17 cellular contexts compared by ENCODE assay signal in the genomic region with DNA sequence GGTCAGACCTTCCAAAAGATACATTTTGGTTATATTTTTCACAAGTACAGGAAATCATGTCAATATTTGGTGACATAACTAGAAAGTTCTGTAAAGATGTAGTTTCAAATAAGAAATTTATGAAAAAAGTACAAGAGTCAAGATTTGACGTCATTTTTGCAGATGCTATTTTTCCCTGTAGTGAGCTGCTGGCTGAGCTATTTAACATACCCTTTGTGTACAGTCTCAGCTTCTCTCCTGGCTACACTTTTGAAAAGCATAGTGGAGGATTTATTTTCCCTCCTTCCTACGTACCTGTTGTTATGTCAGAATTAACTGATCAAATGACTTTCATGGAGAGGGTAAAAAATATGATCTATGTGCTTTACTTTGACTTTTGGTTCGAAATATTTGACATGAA. TPM values are rescaled to one million over a fixed set of nuclear protein-coding genes. Genes with fewer than 3 reads are reported as not detected.
DNase-seq lines count a peak whose midpoint lies in the region; ATAC-seq, FAIRE-seq and TF ChIP-seq lines count a peak whose summit lies in the region.
"Had no signal": no experiment of that assay in that cellular context is flagged by ENCODE, and none has a peak within 500 bp of the region (broad histone marks: within the 10 kb centered on the region; RNA-seq: fewer than 3 reads in every experiment).

No MANE protein-coding gene starts in this region.

- CTCF ChIA-PET in SK-N-SH (lab: Yijun Ruan, JAX) (interaction anchor here (1.1 to 1.3 kb wide), 2 partner anchors 11 to 73 kb away, joined by 3 read pairs; no protein-coding TSS in a partner anchor), GM10248 (lab: Yijun Ruan, JAX) (interaction anchor here (0.8 to 1.4 kb wide), 3 partner anchors 11 to 17 kb away, joined by 3 read pairs; no protein-coding TSS in a partner anchor)

- TF ChIP-seq CTCF in 22Rv1 (IDR thresholded peaks at IDR 0.05) (no peak), RWPE2 (IDR thresholded peaks at IDR 0.05; ENCODE audit: poor library complexity, severe bottlenecking) (no peak), kidney (IDR thresholded peaks at IDR 0.05; ENCODE audit: borderline replicate concordance, extremely low read depth, insufficient read depth) (no peak), SK-N-SH (IDR thresholded peaks at IDR 0.05) (no peak), GM10248 (IDR thresholded peaks at IDR 0.05; ENCODE audit: control extremely low read depth, extremely low read depth, low read depth, missing control alignments) (no peak)

- H2BK12ac ChIP-seq in neuronal stem cell (ENCODE audit: low read length): no peak overlapping the region

- H3K36me3 ChIP-seq in RWPE2 (ENCODE audit: low read depth) (no peaks in the 10 kb centered on the region), kidney (ENCODE audit: control insufficient read depth in 1 of 2, insufficient read depth in 2 of 2, low read length in 2 of 2) (no peaks in the 10 kb centered on the region), neuronal stem cell (replicated peaks in 1 of 2; ENCODE audit: control insufficient read depth in 2 of 2, insufficient read depth in 2 of 2, low read length in 2 of 2) (no peaks in the 10 kb centered on the region), SK-N-SH (replicated peaks in 1 of 2; ENCODE audit: control insufficient read depth in 1 of 2, insufficient read depth in 2 of 2, low read length in 1 of 2) (no peaks in the 10 kb centered on the region)
- H3K36me3 ChIP-seq: SJSA1 had no signal

- H3K9ac ChIP-seq in kidney (ENCODE audit: low read length in 2 of 2) (peak overlapping the region; percentile 4 to 43), neuronal stem cell (ENCODE audit: low read depth, low read length, poor library complexity) (no peak overlapping the region), SK-N-SH (no peak overlapping the region)

- no peak overlapping the region for H2BK15ac ChIP-seq in neuronal stem cell (ENCODE audit: low read length)

- no peak overlapping the region for H4K91ac ChIP-seq in neuronal stem cell (ENCODE audit: low read depth, low read length, poor library complexity)

- no peaks in the 10 kb centered on the region for H3K79me1 ChIP-seq in neuronal stem cell (ENCODE audit: low read depth, low read length)

- WGBS in neuronal stem cell (ENCODE audit: extremely low coverage in 2 of 2, insufficient read length in 2 of 2, insufficient replicate concordance in 1 of 2), 2 donors: no CpG with 5 or more reads among the region's 3 CpGs
- WGBS in SK-N-SH (ENCODE audit: low lambda C conversion rate): 7% methylated on average over 3 of the region's 3 CpGs

- H3K4me3 ChIP-seq in RWPE2 (ENCODE audit: severe bottlenecking) (no peak overlapping the region), kidney (ENCODE audit: low read length in 2 of 2) (peak overlapping the region; percentile 51 to 55), neuronal stem cell (ENCODE audit: low read length in 2 of 2) (no peak overlapping the region), SK-N-SH (ENCODE audit: low read depth in 2 of 2, low read length in 1 of 2) (no peak overlapping the region)
- H3K4me3 ChIP-seq: SJSA1 had no signal

- H3K18ac ChIP-seq in neuronal stem cell (ENCODE audit: low read length): no peak overlapping the region

- H4K8ac ChIP-seq in neuronal stem cell (ENCODE audit: low read depth, low read length): no peak overlapping the region

- H2BK120ac ChIP-seq in neuronal stem cell (ENCODE audit: low read depth, low read length): no peak overlapping the region

- no peaks in the 10 kb centered on the region for H3K27me3 ChIP-seq in RWPE2 (ENCODE audit: insufficient read depth, poor library complexity, severe bottlenecking)
- no peaks in the 10 kb centered on the region for H3K27me3 ChIP-seq in neuronal stem cell (ENCODE audit: control insufficient read depth in 3 of 3, insufficient read depth in 3 of 3, low read depth in 1 of 3, low read length in 3 of 3)
- peaks cover 5% of the 10 kb centered on the region; the same call in 1 of the 2 replicates for H3K27me3 ChIP-seq in SK-N-SH (ENCODE audit: insufficient read depth)
- H3K27me3 ChIP-seq: SJSA1 had no signal

- H3K23ac ChIP-seq in neuronal stem cell (ENCODE audit: low read depth, low read length, poor library complexity): no peak overlapping the region

- no peak overlapping the region for H3K14ac ChIP-seq in neuronal stem cell (ENCODE audit: low read length)

- H2AK5ac ChIP-seq in neuronal stem cell (ENCODE audit: low read depth, low read length): no peak overlapping the region

- H3K4me1 ChIP-seq in RWPE2 (ENCODE audit: insufficient read depth, poor library complexity, severe bottlenecking): peaks cover 45% of the 10 kb centered on the region
- H3K4me1 ChIP-seq in kidney (ENCODE audit: control insufficient read depth in 1 of 2, insufficient read depth in 1 of 2, low read depth in 1 of 2, low read length in 2 of 2): peaks cover 0 to 2% of the 10 kb centered on the region in 2 donors
- H3K4me1 ChIP-seq in neuronal stem cell (ENCODE audit: control insufficient read depth in 2 of 2, insufficient read depth in 1 of 2, low read depth in 1 of 2, low read length in 2 of 2): peaks cover 0 to 2% of the 10 kb centered on the region in 2 donors
- H3K4me1 ChIP-seq in SK-N-SH (ENCODE audit: control insufficient read depth in 1 of 2, insufficient read depth in 2 of 2, low read depth in 1 of 2, low read length in 1 of 2): no peaks in the 10 kb centered on the region

- intact Hi-C loops in kidney (cut with DNase I): no loop called here

- no peaks in the 10 kb centered on the region for H3K79me2 ChIP-seq in SK-N-SH (ENCODE audit: insufficient read depth)

- no peaks in the 10 kb centered on the region for H3K9me2 ChIP-seq in SK-N-SH

- no peak for TF ChIP-seq EP300 in SK-N-SH (IDR thresholded peaks at IDR 0.05; ENCODE audit: borderline replicate concordance in 1 of 2, low read depth in 1 of 2, low read length in 1 of 2)

- POLR2A ChIA-PET in SK-N-SH (lab: Yijun Ruan, JAX) (no interaction called here), GM10248 (lab: Yijun Ruan, JAX) (no interaction called here)

- no peaks in the 10 kb centered on the region for H4K20me1 ChIP-seq in SK-N-SH (ENCODE audit: insufficient read depth)

- DNase-seq in RWPE2 (ENCODE audit: low spot score) (no peak), kidney (no peak), neuronal stem cell (ENCODE audit: low spot score) (no peak), SK-N-SH (no peak), GM10248 (ENCODE audit: extremely low spot score) (no peak)
- DNase-seq in stimulated activated CD4-positive, alpha-beta T cell treated with anti-CD3 and anti-CD28 coated beads, Interleukin-4, amount 100 ng/mL, for 4 hours: no peak
- DNase-seq: CD4-positive, alpha-beta T cell; H9; NCI-H1417 treated with DMSO at 0.1 percent for 48 hours; NCI-H187 treated with DMSO at 0.1 percent for 48 hours; NCI-H226; NCI-H524 treated with DMSO at 0.1 percent for 48 hours had no signal

- H3F3A ChIP-seq in SK-N-SH (replicated peaks; ENCODE audit: insufficient read depth): peaks cover 3% of the 10 kb centered on the region

- H3K4me2 ChIP-seq in neuronal stem cell (ENCODE audit: insufficient read depth, low read length, poor library complexity, severe bottlenecking): no peak overlapping the region
- H3K4me2 ChIP-seq in SK-N-SH: no peak overlapping the region

- TF ChIP-seq RAD21 in SK-N-SH (IDR thresholded peaks at IDR 0.05; ENCODE audit: low read length): no peak

- H3K9me3 ChIP-seq in RWPE2 (ENCODE audit: severe bottlenecking) (no peaks in the 10 kb centered on the region), kidney (ENCODE audit: control insufficient read depth in 1 of 2, low read length in 2 of 2) (no peaks in the 10 kb centered on the region), neuronal stem cell (replicated peaks in 1 of 2; ENCODE audit: control insufficient read depth in 2 of 2, insufficient read depth in 1 of 2, low read depth in 1 of 2, low read length in 2 of 2) (no peaks in the 10 kb centered on the region), SK-N-SH (no peaks in the 10 kb centered on the region)
- H3K9me3 ChIP-seq: SJSA1 had no signal

- no peak for ATAC-seq in RWPE2 (ENCODE audit: low read depth)
- ATAC-seq: Panc1 had no signal

- peak overlapping the region; percentile 25 for H2AFZ ChIP-seq in neuronal stem cell (ENCODE audit: low read length)
- H2AFZ ChIP-seq in SK-N-SH (ENCODE audit: low read depth): no peak overlapping the region

- peak; percentile 3 for FAIRE-seq in kidney (lab: Jason Lieb, UNC)
- FAIRE-seq: A204.1 had no signal

- H3K4ac ChIP-seq in neuronal stem cell (ENCODE audit: low read length): no peak overlapping the region

- no peak overlapping the region for H2BK5ac ChIP-seq in neuronal stem cell (ENCODE audit: low read length)

- peak overlapping the region; percentile 71 for H3K27ac ChIP-seq in 22Rv1
- H3K27ac ChIP-seq in RWPE2 (ENCODE audit: poor library complexity, severe bottlenecking): peak overlapping the region; percentile 79
- peak overlapping the region; percentile 26 to 64 for H3K27ac ChIP-seq in kidney (ENCODE audit: low read depth in 2 of 2, low read length in 2 of 2)
- H3K27ac ChIP-seq in neuronal stem cell (replicated peaks; ENCODE audit: low read length): no peak overlapping the region
- H3K27ac ChIP-seq in SK-N-SH (ENCODE audit: low read depth in 2 of 2, low read length in 1 of 2): no peak overlapping the region
- H3K27ac ChIP-seq: SJSA1 had no signal

TF ChIP-seq in SK-N-SH, 30 proteins besides CTCF, POLR2A, EP300 and RAD21 (continues in another document):
- TF ChIP-seq IRF3 (IDR thresholded peaks at IDR 0.05; ENCODE audit: low read depth, low read length) (no peak), SMC3 (IDR thresholded peaks at IDR 0.05; ENCODE audit: low read depth, low read length) (no peak), FOSL2 (IDR thresholded peaks at IDR 0.05; ENCODE audit: borderline replicate concordance, low read depth) (no peak), FOXM1 (IDR thresholded peaks at IDR 0.05; ENCODE audit: low read depth) (no peak), EZH2phosphoT487 (IDR thresholded peaks at IDR 0.05; ENCODE audit: borderline replicate concordance, low read depth) (no peak), NRF1 (IDR thresholded peaks at IDR 0.05; ENCODE audit: low read depth, low read length) (no peak)

RNA-seq across cellular contexts. Expression of gene UGT2B7, which starts 0.5 kb away (rescaled TPM):
- total RNA-seq in kidney: 161 TPM
- 390 TPM for polyA plus RNA-seq in kidney (ENCODE audit: insufficient read depth, low read depth, low replicate concordance)
- not detected for polyA plus RNA-seq in neuronal stem cell (2013, experiment 1 of 2)
- 0.01 TPM for polyA plus RNA-seq in neuronal stem cell (2013, experiment 2 of 2)
- polyA plus RNA-seq in SK-N-SH (2012; rRNA removed): not detected in 2 replicates
- polyA plus RNA-seq in SK-N-SH (2012; cell fraction: cytosol; rRNA removed): not detected in 2 replicates
- not detected in 2 replicates for polyA plus RNA-seq in SK-N-SH (2012; cell fraction: nucleus; rRNA removed)
- total RNA-seq: CD4-positive, alpha-beta T cell; H9; SJSA1 had no signal
- polyA plus RNA-seq: BJ had no signal

Comparison
In these comparisons a context has a peak if more than half of its experiments do, and no peak if none do; other contexts are left out.
1. H3K27ac ChIP-seq: peak in 22Rv1 (single experiment), RWPE2 (single experiment) and kidney (2 of 2); none in neuronal stem cell (single experiment) and SK-N-SH (0 of 2).
2. H3K4me3 ChIP-seq: peak in kidney (2 of 2); none in RWPE2 (single experiment), neuronal stem cell (0 of 2) and SK-N-SH (0 of 2).
3. H3K9ac ChIP-seq: peak in kidney (2 of 2); none in neuronal stem cell (single experiment) and SK-N-SH (single experiment).
4. RNA of gene UGT2B7, which starts 0.5 kb away (polyA plus RNA-seq): 390 TPM in kidney (single experiment); not detected in SK-N-SH; every median in the first group is over 100 times any median in the second.